1 cellular context compared by ENCODE assay signal in genomic region chr13:72555601-72556000, GRCh38.
TF ChIP-seq lines count a peak whose summit lies in the region.

No MANE protein-coding gene starts in this region.

TF ChIP-seq in K562, 482 proteins besides CTCF, POLR2A, EP300 and RAD21 (continued from another document):
- TF ChIP-seq CUX1 (CRISPR knock-in tag; IDR thresholded peaks at IDR 0.05) (no peak), RCOR1 (IDR thresholded peaks at IDR 0.05; ENCODE audit: borderline replicate concordance in 1 of 2, low read depth in 2 of 2, low read length in 2 of 2) (no peak), CEBPG (CRISPR knock-in tag; IDR thresholded peaks at IDR 0.05) (no peak), CEBPG (tag; conservative IDR thresholded peaks at IDR 0.05 in 1 of 2, IDR thresholded peaks at IDR 0.05 in 1 of 2) (peak in 1 of 2 experiments; percentile 54; a peak in 2 of 4 replicates), CHAMP1 (IDR thresholded peaks at IDR 0.05) (no peak), U2AF2 (optimal IDR thresholded peaks at IDR 0.05; ENCODE audit: low read depth, low read length) (no peak), CTBP1 (IDR thresholded peaks at IDR 0.05; ENCODE audit: borderline replicate concordance) (no peak), CEBPZ (IDR thresholded peaks at IDR 0.05; ENCODE audit: borderline replicate concordance, low read depth, low read length) (no peak), ZBTB7A (IDR thresholded peaks at IDR 0.05; ENCODE audit: borderline replicate concordance, control insufficient read depth, low read depth, low read length) (no peak), STAT5A (IDR thresholded peaks at IDR 0.05; ENCODE audit: borderline replicate concordance, low read length) (no peak), CAMTA2 (CRISPR knock-in tag; conservative IDR thresholded peaks at IDR 0.05) (no peak), HMGN3 (IDR thresholded peaks at IDR 0.05; ENCODE audit: borderline replicate concordance, extremely low read depth, insufficient read length, low read depth, low read length) (no peak), JUND (IDR thresholded peaks at IDR 0.05; ENCODE audit: borderline replicate concordance, low read depth, low read length) (no peak), JUND (tag; IDR thresholded peaks at IDR 0.05; ENCODE audit: borderline replicate concordance, low read depth, low read length) (no peak), CEBPB (tag; IDR thresholded peaks at IDR 0.05) (0 out of 2 replicates have a peak, but pooled peaks have one; percentile 52), RFX1 (IDR thresholded peaks at IDR 0.05) (no peak), CREB1 (IDR thresholded peaks at IDR 0.05) (no peak), CREB1 (CRISPR knock-in tag; IDR thresholded peaks at IDR 0.05) (no peak), DPF2 (IDR thresholded peaks at IDR 0.05) (no peak)
